Comparison of ENCODE assay signal across 10 cellular contexts in genomic region chr4:118981171-118981838, GRCh38.
DNase-seq lines count a peak whose midpoint lies in the region; ATAC-seq, FAIRE-seq and TF ChIP-seq lines count a peak whose summit lies in the region.
"Had no signal": no experiment of that assay in that cellular context is flagged by ENCODE, and none has a peak within 500 bp of the region (broad histone marks: within the 10 kb centered on the region; RNA-seq: fewer than 3 reads in every experiment).

No MANE protein-coding gene starts in this region.

- H2AFZ ChIP-seq in mammary epithelial cell (ENCODE audit: low read depth, low read length) = peak overlapping the region; percentile 67
- H2AFZ ChIP-seq in mesenchymal stem cell (ENCODE audit: low read depth, low read length) = no peak overlapping the region

- in situ Hi-C loops in mammary epithelial cell (cut with MboI; ENCODE audit: low sequenced_read_pairs in 2 of 2) = loop anchor here in 1 of 2 donors (10.0 kb wide), 1 partner anchor 233 kb away; the partner anchor contains the start of gene USP53

- H3K14ac ChIP-seq in mesenchymal stem cell (ENCODE audit: low read length in 2 of 2) = no peak overlapping the region

- no peak overlapping the region for H3K23ac ChIP-seq in mesenchymal stem cell (ENCODE audit: low read length in 2 of 2)

- H3K27me3 Mint-ChIP-seq in HFFc6 (ENCODE audit: insufficient read depth) = no peaks in the 10 kb centered on the region; the same call in 1 of the 2 replicates
- peaks cover 10% of the 10 kb centered on the region for H3K27me3 Mint-ChIP-seq in activated CD8-positive, alpha-beta memory T cell treated with anti-CD3 and anti-CD28 coated beads, Interleukin-2, amount 10 ng/mL, durations not matched to agents 7 days and 5 days

- H2BK15ac ChIP-seq in mesenchymal stem cell (ENCODE audit: low read depth, poor library complexity, severe bottlenecking) = no peak overlapping the region

- H2AK5ac ChIP-seq in mesenchymal stem cell (ENCODE audit: low read length, severe bottlenecking) = no peak overlapping the region

- dilution Hi-C loops in mammary epithelial cell (cut with HindIII; ENCODE audit: low sequenced_read_pairs) = no loop called here

- H3K27ac Mint-ChIP-seq in HFFc6 = peak overlapping the region; percentile 71
- H3K27ac Mint-ChIP-seq in activated CD8-positive, alpha-beta memory T cell treated with anti-CD3 and anti-CD28 coated beads, Interleukin-2, amount 10 ng/mL, durations not matched to agents 7 days and 5 days = no peak overlapping the region
- H3K27ac Mint-ChIP-seq: activated naive CD8-positive, alpha-beta T cell treated with anti-CD3 and anti-CD28 coated beads for 36 hours had no signal

- peaks cover 23% of the 10 kb centered on the region for H3K4me1 ChIP-seq in mammary epithelial cell (ENCODE audit: insufficient read depth, low read length)
- H3K4me1 ChIP-seq in mesenchymal stem cell (ENCODE audit: control insufficient read depth, insufficient read depth, low read depth, low read length) = no peaks in the 10 kb centered on the region

- peak overlapping the region; percentile 35 for H4K8ac ChIP-seq in mesenchymal stem cell (ENCODE audit: low read length)

- FAIRE-seq in H54 (lab: Jason Lieb, UNC) = no peak

- no peak overlapping the region for H4K91ac ChIP-seq in mesenchymal stem cell (ENCODE audit: low read length)

- no peak overlapping the region for H3K4me3 ChIP-seq in AG04450 (ENCODE audit: low read depth, low read length)
- H3K4me3 ChIP-seq in mammary epithelial cell (replicated peaks in 1 of 3; ENCODE audit: insufficient read depth in 1 of 3, low read depth in 2 of 3, low read length in 3 of 3) = no peak overlapping the region
- H3K4me3 ChIP-seq in mesenchymal stem cell (ENCODE audit: insufficient read depth in 1 of 2, low read depth in 1 of 2, low read length in 2 of 2) = no peak overlapping the region

- H3K27ac ChIP-seq in AG04450 (ENCODE audit: low read depth, low read length) = peak overlapping the region; percentile 73
- no peak overlapping the region for H3K27ac ChIP-seq in mammary epithelial cell (ENCODE audit: insufficient read depth, low read depth, low read length)
- no peak overlapping the region for H3K27ac ChIP-seq in mesenchymal stem cell (ENCODE audit: low read length, poor library complexity, severe bottlenecking)
- no peak overlapping the region for H3K27ac ChIP-seq in caudate nucleus (ENCODE audit: low read depth, low read length)

- H3K9ac ChIP-seq in mammary epithelial cell (ENCODE audit: insufficient read depth, low read length) (no peak overlapping the region), mesenchymal stem cell (ENCODE audit: low read length) (peak overlapping the region; percentile 51)

- H3K9me3 ChIP-seq in AG04450 (ENCODE audit: control insufficient read depth, insufficient read depth, low read length) = peaks cover 2% of the 10 kb centered on the region; the same call in 1 of the 2 replicates
- no peaks in the 10 kb centered on the region for H3K9me3 ChIP-seq in mammary epithelial cell (replicated peaks; ENCODE audit: insufficient read depth, low read length)
- no peaks in the 10 kb centered on the region for H3K9me3 ChIP-seq in mesenchymal stem cell (ENCODE audit: control insufficient read depth, low read length)

- intact Hi-C loops in mammary epithelial cell (cut with micrococcal nuclease) = loop anchor here (1.0 to 2.0 kb wide), 2 partner anchors 646 to 1075 kb away; no protein-coding TSS in a partner anchor

- H3K79me2 ChIP-seq in mammary epithelial cell (ENCODE audit: insufficient read depth, low read length) = no peaks in the 10 kb centered on the region

- H3K4ac ChIP-seq in mesenchymal stem cell (ENCODE audit: low read depth in 1 of 2, low read length in 2 of 2) = no peak overlapping the region

- no peak for TF ChIP-seq POLR2A in H54 (IDR thresholded peaks at IDR 0.05; ENCODE audit: low read depth, low read length)

- no peak overlapping the region for H3K18ac ChIP-seq in mesenchymal stem cell (ENCODE audit: low read depth in 1 of 2, low read length in 2 of 2)

- H3K36me3 ChIP-seq in mammary epithelial cell (ENCODE audit: insufficient read depth, low read length) (no peaks in the 10 kb centered on the region), mesenchymal stem cell (ENCODE audit: control insufficient read depth in 1 of 2, insufficient read depth in 2 of 2, low read depth in 1 of 2, low read length in 2 of 2) (no peaks in the 10 kb centered on the region)

- no peaks in the 10 kb centered on the region for H4K20me1 ChIP-seq in mammary epithelial cell (ENCODE audit: insufficient read depth, low read length)

- no peak overlapping the region for H2BK120ac ChIP-seq in mesenchymal stem cell (ENCODE audit: low read depth, low read length)

- DNase-seq in AG04450 (ENCODE audit: low read depth, low spot score) (no peak), HFFc6 (peak; percentile 62), mammary epithelial cell (no peak), mesenchymal stem cell (peak; percentile 60), H54 (ENCODE audit: insufficient read length, low spot score) (no peak), COLO668 (lab: John Stamatoyannopoulos, UW; ENCODE audit: unreplicated experiment) (no peak), caudate nucleus (lab: John Stamatoyannopoulos, UW) (no peak)
- DNase-seq in activated CD8-positive, alpha-beta memory T cell treated with anti-CD3 and anti-CD28 coated beads, Interleukin-2, amount 10 ng/mL, durations not matched to agents 7 days and 5 days = no peak

- no peak overlapping the region for H3K4me3 Mint-ChIP-seq in HFFc6
- H3K4me3 Mint-ChIP-seq in activated CD8-positive, alpha-beta memory T cell treated with anti-CD3 and anti-CD28 coated beads, Interleukin-2, amount 10 ng/mL, durations not matched to agents 7 days and 5 days = no peak overlapping the region
- H3K4me3 Mint-ChIP-seq: activated naive CD8-positive, alpha-beta T cell treated with anti-CD3 and anti-CD28 coated beads for 36 hours; type B pancreatic cell had no signal

- no peak overlapping the region for H2BK5ac ChIP-seq in mesenchymal stem cell (ENCODE audit: low read depth, low read length, poor library complexity, severe bottlenecking)

- no peak for ATAC-seq in activated CD8-positive, alpha-beta memory T cell treated with anti-CD3 and anti-CD28 coated beads, Interleukin-2, amount 10 ng/mL, durations not matched to agents 7 days and 5 days

- no peak for TF ChIP-seq CTCF in AG04450 (IDR thresholded peaks at IDR 0.05; ENCODE audit: low read depth, low read length)
- no peak for TF ChIP-seq CTCF in HFFc6 (IDR thresholded peaks at IDR 0.05)
- no peak for TF ChIP-seq CTCF in mammary epithelial cell (conservative IDR thresholded peaks at IDR 0.05 in 1 of 2, IDR thresholded peaks at IDR 0.05 in 1 of 2; ENCODE audit: extremely low read depth in 1 of 2, insufficient read depth in 1 of 2, low read depth in 1 of 2, low read length in 2 of 2)

- POLR2A ChIA-PET in AG04450 (lab: Yijun Ruan, JAX) = interaction anchor here (0.8 kb wide), 1 partner anchor 60 kb away, joined by 3 read pairs; no protein-coding TSS in a partner anchor

- H2BK12ac ChIP-seq in mesenchymal stem cell (ENCODE audit: low read length in 2 of 2) = no peak overlapping the region

- H3K79me1 ChIP-seq in mesenchymal stem cell (replicated peaks; ENCODE audit: low read length, poor library complexity, severe bottlenecking) = no peaks in the 10 kb centered on the region

- CTCF ChIA-PET in AG04450 (lab: Charles Lee) = interaction anchor here (0.6 to 4.7 kb wide), 29 partner anchors 8 to 512 kb away, joined by 3 to 49 read pairs (median 4); partner anchors contain the start of gene USP53
- CTCF ChIA-PET in mammary epithelial cell (lab: Charles Lee; ENCODE audit: low non-redundant PET) = interaction anchor here (0.6 kb wide), 1 partner anchor 749 kb away, joined by 5 read pairs; no protein-coding TSS in a partner anchor
- CTCF ChIA-PET in activated CD8-positive, alpha-beta memory T cell treated with anti-CD3 and anti-CD28 coated beads, Interleukin-2, amount 10 ng/mL, durations not matched to agents 7 days and 5 days (lab: Charles Lee) = interaction anchor here (0.9 to 1.6 kb wide), 5 partner anchors 8 to 646 kb away, joined by 3 to 9 read pairs (median 5); no protein-coding TSS in a partner anchor

- WGBS in mammary epithelial cell (ENCODE audit: low coverage, missing lambda C conversion rate) = 51% methylated on average over 6 of the region's 6 CpGs
- WGBS in mesenchymal stem cell = 84% methylated on average over 3 of the region's 6 CpGs

- H3K4me2 ChIP-seq in mammary epithelial cell (ENCODE audit: insufficient read depth, low read depth, low read length) (peak overlapping the region; percentile 44), mesenchymal stem cell (ENCODE audit: low read length, poor library complexity, severe bottlenecking) (no peak overlapping the region)

- no peaks in the 10 kb centered on the region for H3K9me3 Mint-ChIP-seq in HFFc6
- no peaks in the 10 kb centered on the region for H3K9me3 Mint-ChIP-seq in activated CD8-positive, alpha-beta memory T cell treated with anti-CD3 and anti-CD28 coated beads, Interleukin-2, amount 10 ng/mL, durations not matched to agents 7 days and 5 days (ENCODE audit: low read depth)
- H3K9me3 Mint-ChIP-seq: activated naive CD8-positive, alpha-beta T cell treated with anti-CD3 and anti-CD28 coated beads for 36 hours; type B pancreatic cell had no signal

- H3K4me1 Mint-ChIP-seq in HFFc6 (ENCODE audit: low read depth) = peaks cover 58% of the 10 kb centered on the region
- no peaks in the 10 kb centered on the region for H3K4me1 Mint-ChIP-seq in activated CD8-positive, alpha-beta memory T cell treated with anti-CD3 and anti-CD28 coated beads, Interleukin-2, amount 10 ng/mL, durations not matched to agents 7 days and 5 days
- H3K4me1 Mint-ChIP-seq: activated naive CD8-positive, alpha-beta T cell treated with anti-CD3 and anti-CD28 coated beads for 36 hours had no signal

- BruUV-seq in mammary epithelial cell (replicated peaks; lab: Mats Ljungman, UMichigan) = no TSS peak

- no peaks in the 10 kb centered on the region for H3K27me3 ChIP-seq in AG04450 (ENCODE audit: control insufficient read depth, insufficient read depth, low read length)
- H3K27me3 ChIP-seq in mammary epithelial cell (ENCODE audit: insufficient read depth, low read length) = no peaks in the 10 kb centered on the region
- no peaks in the 10 kb centered on the region for H3K27me3 ChIP-seq in mesenchymal stem cell (ENCODE audit: control insufficient read depth in 1 of 2, insufficient read depth in 1 of 2, low read length in 2 of 2)

- no peaks in the 10 kb centered on the region; the same call in 1 of the 2 replicates for H3K36me3 Mint-ChIP-seq in HFFc6 (ENCODE audit: low read depth)
- H3K36me3 Mint-ChIP-seq in activated CD8-positive, alpha-beta memory T cell treated with anti-CD3 and anti-CD28 coated beads, Interleukin-2, amount 10 ng/mL, durations not matched to agents 7 days and 5 days = no peaks in the 10 kb centered on the region
- H3K36me3 Mint-ChIP-seq: activated naive CD8-positive, alpha-beta T cell treated with anti-CD3 and anti-CD28 coated beads for 36 hours; type B pancreatic cell had no signal

Comparison
In these comparisons a context has a peak if more than half of its experiments do, and no peak if none do; other contexts are left out.
1. DNase-seq: peak in HFFc6 (single experiment) and mesenchymal stem cell (single experiment); none in AG04450 (single experiment), mammary epithelial cell (single experiment), H54 (single experiment), COLO668 (single experiment), activated CD8-positive, alpha-beta memory T cell treated with anti-CD3 and anti-CD28 coated beads, Interleukin-2, amount 10 ng/mL, durations not matched to agents 7 days and 5 days (single experiment) and caudate nucleus (0 of 61).